19 cellular contexts compared by ENCODE assay signal in genomic region chr6:72816022-72816421, GRCh38.
DNase-seq lines count a peak whose midpoint lies in the region; ATAC-seq, FAIRE-seq and TF ChIP-seq lines count a peak whose summit lies in the region.
"Had no signal": no experiment of that assay in that cellular context is flagged by ENCODE, and none has a peak within 500 bp of the region (broad histone marks: within the 10 kb centered on the region; RNA-seq: fewer than 3 reads in every experiment).

No MANE protein-coding gene starts in this region.

- FAIRE-seq in HepG2 (lab: Jason Lieb, UNC): no peak
- FAIRE-seq: G401.6, GM12892 had no signal

- no peak overlapping the region for H2AK5ac ChIP-seq in IMR-90 (ENCODE audit: low read depth, low read length)

- dilution Hi-C loops in IMR-90 (cut with HindIII; ENCODE audit: low sequenced_read_pairs, unreplicated experiment): no loop called here

- H2BK15ac ChIP-seq in IMR-90 (ENCODE audit: low read depth, low read length): no peak overlapping the region

- H3K4me2 ChIP-seq in HepG2 (ENCODE audit: low read depth, low read length) (no peak overlapping the region), IMR-90 (ENCODE audit: low read depth, low read length) (no peak overlapping the region)
- H3K4me2 ChIP-seq: GM23338 had no signal

- H2AFZ ChIP-seq in HepG2 (ENCODE audit: low read length): no peak overlapping the region
- no peak overlapping the region for H2AFZ ChIP-seq in IMR-90 (replicated peaks; ENCODE audit: low read length, poor library complexity)
- H2AFZ ChIP-seq: GM23338 had no signal

- H2AK9ac ChIP-seq in IMR-90 (replicated peaks; ENCODE audit: low read depth, low read length, poor library complexity): no peak overlapping the region

- H3K23ac ChIP-seq in IMR-90 (ENCODE audit: low read depth, low read length): no peak overlapping the region

- no peak overlapping the region for H4K91ac ChIP-seq in IMR-90 (ENCODE audit: insufficient read depth, low read depth, low read length)

- no peak overlapping the region for H2BK120ac ChIP-seq in IMR-90 (ENCODE audit: low read depth, low read length)

- H3K56ac ChIP-seq in IMR-90 (ENCODE audit: extremely low read depth, insufficient read depth, low read length): no peak overlapping the region

- in situ Hi-C loops in HepG2 (cut with HindIII; ENCODE audit: extremely low pct_ligation_motif_present, low pct_unique_long_range_greater_than_20kb) (no loop called here), IMR-90 (cut with MboI; ENCODE audit: low sequenced_read_pairs) (no loop called here)

- TF ChIP-seq RAD21 in HepG2 (CRISPR knock-in tag; IDR thresholded peaks at IDR 0.05) (no peak), IMR-90 (IDR thresholded peaks at IDR 0.05; ENCODE audit: low read length) (no peak)

- no peak overlapping the region for H4K8ac ChIP-seq in IMR-90 (ENCODE audit: low read depth in 2 of 2, low read length in 2 of 2)

- H3K36me3 ChIP-seq in HepG2 (replicated peaks in 1 of 2; ENCODE audit: control insufficient read depth in 1 of 2, insufficient read depth in 2 of 2, low read length in 2 of 2) (no peaks in the 10 kb centered on the region), right lobe of liver (no peaks in the 10 kb centered on the region), IMR-90 (ENCODE audit: control insufficient read depth, insufficient read depth, low read length) (no peaks in the 10 kb centered on the region), psoas muscle (ENCODE audit: insufficient read depth in 1 of 2, low read depth in 1 of 2) (no peaks in the 10 kb centered on the region)

- no peak for TF ChIP-seq POLR2A in HepG2 (IDR thresholded peaks at IDR 0.05; ENCODE audit: insufficient read depth in 1 of 2, low read depth in 2 of 2, low read length in 2 of 2)
- TF ChIP-seq POLR2A in right lobe of liver (IDR thresholded peaks at IDR 0.05): no peak
- no peak for TF ChIP-seq POLR2A in IMR-90 (IDR thresholded peaks at IDR 0.05; ENCODE audit: low read depth, low read length)

- H3K9me3 ChIP-seq in HepG2 (ENCODE audit: low read length) (no peaks in the 10 kb centered on the region), right lobe of liver (no peaks in the 10 kb centered on the region), IMR-90 (ENCODE audit: control insufficient read depth, insufficient read depth, low read length) (no peaks in the 10 kb centered on the region), psoas muscle (no peaks in the 10 kb centered on the region)
- H3K9me3 ChIP-seq: Caco-2 had no signal

- no peak overlapping the region for H3K4ac ChIP-seq in IMR-90 (ENCODE audit: low read depth, low read length)

- BruUV-seq in HepG2 (replicated peaks; lab: Mats Ljungman, UMichigan): no TSS peak
- BruUV-seq in IMR-90 (replicated peaks; lab: Mats Ljungman, UMichigan): no TSS peak

- no peak overlapping the region for H2BK20ac ChIP-seq in IMR-90 (ENCODE audit: low read depth, low read length)

- no peak overlapping the region for H3K18ac ChIP-seq in IMR-90 (ENCODE audit: low read depth, low read length)

- no peaks in the 10 kb centered on the region for H3K27me3 ChIP-seq in HepG2 (ENCODE audit: control insufficient read depth in 1 of 2, insufficient read depth in 2 of 2, low read length in 2 of 2)
- no peaks in the 10 kb centered on the region for H3K27me3 ChIP-seq in right lobe of liver
- H3K27me3 ChIP-seq in IMR-90 (ENCODE audit: control insufficient read depth, insufficient read depth, low read length): no peaks in the 10 kb centered on the region
- H3K27me3 ChIP-seq in psoas muscle (ENCODE audit: insufficient read depth in 3 of 3, low read length in 2 of 3): no peaks in the 10 kb centered on the region

- intact Hi-C loops in HepG2 (cut with micrococcal nuclease; ENCODE audit: unreplicated experiment): no loop called here
- intact Hi-C loops in right lobe of liver (cut with DNase I): no loop called here
- intact Hi-C loops in IMR-90 (cut with micrococcal nuclease): no loop called here
- intact Hi-C loops in psoas muscle (cut with DNase I): loop anchor here in 1 of 2 donors (5.0 kb wide), 2 partner anchors 69 to 194 kb away; partner anchors contain the start of gene KCNQ5

- no peak overlapping the region for H3K14ac ChIP-seq in IMR-90 (replicated peaks; ENCODE audit: low read depth, low read length)

- 61% methylated on average over 1 of the region's 1 CpG for WGBS in HepG2 (ENCODE audit: low lambda C conversion rate)
- no CpG with 5 or more reads among the region's 1 CpG for WGBS in right lobe of liver (ENCODE audit: insufficient coverage, low coverage, low lambda C conversion rate, missing lambda C conversion rate)
- no CpG with 5 or more reads among the region's 1 CpG for WGBS in IMR-90 (ENCODE audit: extremely low coverage in 2 of 2, insufficient read length in 1 of 2), 2 experiments
- WGBS in psoas muscle, 3 donors: 41 to 57% (median 43%) methylated on average over 1 of the region's 1 CpG

- no peaks in the 10 kb centered on the region; a peak in 1 of 4 replicates for H3K79me1 ChIP-seq in IMR-90 (ENCODE audit: low read depth in 1 of 2, low read length in 2 of 2)

- no peak overlapping the region for H2BK5ac ChIP-seq in IMR-90 (ENCODE audit: low read depth, low read length, poor library complexity, severe bottlenecking)

- CTCF ChIA-PET in HepG2 (lab: Yijun Ruan, JAX; ENCODE audit: low intra/inter-chr PET ratio, low total read pairs) (no interaction called here), IMR-90 (lab: Yijun Ruan, JAX) (no interaction called here)

- 0 out of 2 replicates have a peak, but pooled peaks cover 7% of the 10 kb centered on the region for H3K9me1 ChIP-seq in IMR-90 (ENCODE audit: insufficient read depth, low read length)

- H4K20me1 ChIP-seq in HepG2 (ENCODE audit: insufficient read depth, low read length) (no peaks in the 10 kb centered on the region), IMR-90 (ENCODE audit: insufficient read depth, low read length) (no peaks in the 10 kb centered on the region)

- H3K4me1 ChIP-seq in HepG2 (ENCODE audit: insufficient read depth, low read length) (no peaks in the 10 kb centered on the region), right lobe of liver (no peaks in the 10 kb centered on the region), IMR-90 (ENCODE audit: control insufficient read depth, insufficient read depth, low read length) (peaks cover 9% of the 10 kb centered on the region), psoas muscle (peaks cover 67% of the 10 kb centered on the region)
- H3K4me1 ChIP-seq: Caco-2 had no signal

- POLR2A ChIA-PET in HepG2 (lab: Yijun Ruan, JAX) (no interaction called here), IMR-90 (lab: Charles Lee; ENCODE audit: unreplicated experiment) (no interaction called here)

- ATAC-seq in HepG2 (no peak), right lobe of liver (no peak), IMR-90 (ENCODE audit: low read depth) (no peak), psoas muscle (no peak), GM19351 (IDR thresholded peaks at IDR 0.05; ENCODE audit: unreplicated experiment) (no peak)
- ATAC-seq: CD8-positive, alpha-beta T cell; GM23338; HCT116 had no signal

- H3K4me3 ChIP-seq in HepG2 (replicated peaks in 1 of 3; ENCODE audit: insufficient read depth in 1 of 3, low read depth in 2 of 3, low read length in 3 of 3) (no peak overlapping the region), right lobe of liver (no peak overlapping the region), IMR-90 (ENCODE audit: insufficient read depth, low read depth, low read length) (no peak overlapping the region), psoas muscle (no peak overlapping the region)
- H3K4me3 ChIP-seq: GM23338 had no signal

- TF ChIP-seq CTCF in HepG2 (CRISPR knock-in tag; IDR thresholded peaks at IDR 0.05) (no peak), right lobe of liver (IDR thresholded peaks at IDR 0.05) (no peak), IMR-90 (conservative IDR thresholded peaks at IDR 0.05; ENCODE audit: low read depth, low read length) (no peak), psoas muscle (IDR thresholded peaks at IDR 0.05) (no peak)

- no peak overlapping the region for H4K5ac ChIP-seq in IMR-90 (ENCODE audit: low read depth, low read length)

- DNase-seq in HepG2 (ENCODE audit: low spot score): no peak
- DNase-seq in right lobe of liver: no peak
- DNase-seq in IMR-90: no peak
- no peak for DNase-seq in psoas muscle
- DNase-seq in NCI-H1417 (lab: John Stamatoyannopoulos, UW): no peak
- DNase-seq: 8988T; C1 segment of cervical spinal cord; Caco-2; CD4-positive, CD25-positive, alpha-beta regulatory T cell; CD8-positive, alpha-beta T cell; DMS153; DND-41; H9; HFFc6 had no signal

- no peak overlapping the region for H3K27ac ChIP-seq in HepG2 (ENCODE audit: extremely low read length, insufficient read depth, low read length)
- no peak overlapping the region for H3K27ac ChIP-seq in right lobe of liver
- H3K27ac ChIP-seq in IMR-90 (ENCODE audit: insufficient read depth, low read length): no peak overlapping the region
- peak overlapping the region; percentile 84 for H3K27ac ChIP-seq in psoas muscle

- TF ChIP-seq EP300 in HepG2 (IDR thresholded peaks at IDR 0.05; ENCODE audit: low read depth in 2 of 2, low read length in 2 of 2) (no peak), HepG2 (CRISPR knock-in tag; IDR thresholded peaks at IDR 0.05; ENCODE audit: borderline replicate concordance) (no peak)

- no peaks in the 10 kb centered on the region for H3K79me2 ChIP-seq in HepG2 (ENCODE audit: insufficient read depth, low read length)

- H3K9ac ChIP-seq in HepG2 (ENCODE audit: insufficient read depth, low read depth, low read length): no peak overlapping the region
- no peak overlapping the region for H3K9ac ChIP-seq in IMR-90 (ENCODE audit: low read depth, low read length)

TF ChIP-seq in HepG2, 621 proteins besides CTCF, POLR2A, EP300 and RAD21 (continues in another document):
- TF ChIP-seq GLI4 (CRISPR knock-in tag; IDR thresholded peaks at IDR 0.05; ENCODE audit: borderline replicate concordance) (no peak), ZNF549 (CRISPR knock-in tag; IDR thresholded peaks at IDR 0.05) (no peak)

TF ChIP-seq in IMR-90, 13 proteins besides CTCF, POLR2A, EP300 and RAD21:
- TF ChIP-seq MAFK (IDR thresholded peaks at IDR 0.05; ENCODE audit: low read depth, low read length): peak; percentile 56; the same call in 1 of the 2 replicates
- no peak for TF ChIP-seq CEBPB (IDR thresholded peaks at IDR 0.05; ENCODE audit: low read depth, low read length)
TF ChIP-seq in IMR-90: peak in this region for 1.
